ENCODE assay signal across 1 cellular context in the genomic region with DNA sequence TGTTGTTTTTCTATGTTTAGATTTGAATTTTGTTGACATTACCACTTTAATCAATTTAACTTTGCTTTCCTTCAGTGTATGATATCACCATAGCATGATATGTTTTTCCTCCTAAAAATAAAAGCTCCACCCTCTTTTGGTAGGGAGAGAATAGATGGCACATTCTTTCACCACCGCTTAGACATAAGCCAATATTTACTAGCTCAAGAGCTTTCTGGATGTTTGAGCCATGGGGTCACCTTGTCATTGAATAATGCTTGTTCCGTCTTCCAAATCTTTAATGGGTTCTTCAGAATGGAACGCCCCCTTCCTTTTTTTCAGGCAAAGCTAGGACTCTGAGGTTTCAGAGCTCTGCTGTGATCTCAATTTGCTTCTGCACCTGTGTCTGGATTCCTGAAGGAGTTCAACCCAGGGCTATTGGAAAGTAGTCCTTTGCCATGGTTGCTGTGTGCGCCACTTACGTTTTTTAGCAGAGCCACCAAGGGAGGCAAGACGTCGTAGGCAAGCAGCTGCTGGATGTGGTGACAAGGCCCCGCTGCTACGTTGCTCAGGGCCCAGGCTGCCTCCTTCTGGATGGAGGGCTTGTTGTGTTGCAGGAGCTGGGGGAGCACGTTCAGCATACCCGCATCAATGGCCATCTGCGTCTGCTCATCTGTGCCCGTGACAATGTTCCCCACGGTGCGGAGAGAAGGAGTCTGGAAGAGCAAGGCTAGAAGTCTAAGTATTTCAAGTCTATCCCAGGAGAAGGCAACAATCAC.
TF ChIP-seq lines count a peak whose summit lies in the region.

No MANE protein-coding gene starts in this region.

TF ChIP-seq in GM23338, 12 proteins besides CTCF, POLR2A, EP300 and RAD21 (continued from another document):
- TF ChIP-seq, protein P1, sequence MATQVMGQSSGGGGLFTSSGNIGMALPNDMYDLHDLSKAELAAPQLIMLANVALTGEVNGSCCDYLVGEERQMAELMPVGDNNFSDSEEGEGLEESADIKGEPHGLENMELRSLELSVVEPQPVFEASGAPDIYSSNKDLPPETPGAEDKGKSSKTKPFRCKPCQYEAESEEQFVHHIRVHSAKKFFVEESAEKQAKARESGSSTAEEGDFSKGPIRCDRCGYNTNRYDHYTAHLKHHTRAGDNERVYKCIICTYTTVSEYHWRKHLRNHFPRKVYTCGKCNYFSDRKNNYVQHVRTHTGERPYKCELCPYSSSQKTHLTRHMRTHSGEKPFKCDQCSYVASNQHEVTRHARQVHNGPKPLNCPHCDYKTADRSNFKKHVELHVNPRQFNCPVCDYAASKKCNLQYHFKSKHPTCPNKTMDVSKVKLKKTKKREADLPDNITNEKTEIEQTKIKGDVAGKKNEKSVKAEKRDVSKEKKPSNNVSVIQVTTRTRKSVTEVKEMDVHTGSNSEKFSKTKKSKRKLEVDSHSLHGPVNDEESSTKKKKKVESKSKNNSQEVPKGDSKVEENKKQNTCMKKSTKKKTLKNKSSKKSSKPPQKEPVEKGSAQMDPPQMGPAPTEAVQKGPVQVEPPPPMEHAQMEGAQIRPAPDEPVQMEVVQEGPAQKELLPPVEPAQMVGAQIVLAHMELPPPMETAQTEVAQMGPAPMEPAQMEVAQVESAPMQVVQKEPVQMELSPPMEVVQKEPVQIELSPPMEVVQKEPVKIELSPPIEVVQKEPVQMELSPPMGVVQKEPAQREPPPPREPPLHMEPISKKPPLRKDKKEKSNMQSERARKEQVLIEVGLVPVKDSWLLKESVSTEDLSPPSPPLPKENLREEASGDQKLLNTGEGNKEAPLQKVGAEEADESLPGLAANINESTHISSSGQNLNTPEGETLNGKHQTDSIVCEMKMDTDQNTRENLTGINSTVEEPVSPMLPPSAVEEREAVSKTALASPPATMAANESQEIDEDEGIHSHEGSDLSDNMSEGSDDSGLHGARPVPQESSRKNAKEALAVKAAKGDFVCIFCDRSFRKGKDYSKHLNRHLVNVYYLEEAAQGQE (IDR thresholded peaks at IDR 0.05; ENCODE audit: unreplicated experiment), result no peak
- TF ChIP-seq POLR2AphosphoS5 (IDR thresholded peaks at IDR 0.05; ENCODE audit: low read depth) (no peak), ZNF331 (CRISPR knock-in tag; IDR thresholded peaks at IDR 0.05; ENCODE audit: low read depth) (no peak), NANOG (IDR thresholded peaks at IDR 0.05; ENCODE audit: borderline replicate concordance) (no peak), EZH2phosphoT487 (IDR thresholded peaks at IDR 0.05; ENCODE audit: unreplicated experiment) (no peak), JUNB (IDR thresholded peaks at IDR 0.05; ENCODE audit: unreplicated experiment) (no peak), CREB1 (CRISPR knock-in tag; IDR thresholded peaks at IDR 0.05; ENCODE audit: low read depth) (no peak), ZNF114 (CRISPR knock-in tag; IDR thresholded peaks at IDR 0.05) (no peak), STAT1 (IDR thresholded peaks at IDR 0.05; ENCODE audit: unreplicated experiment) (no peak), EZH2 (IDR thresholded peaks at IDR 0.05; ENCODE audit: low read depth, unreplicated experiment) (no peak)
- TF ChIP-seq, protein P2, sequence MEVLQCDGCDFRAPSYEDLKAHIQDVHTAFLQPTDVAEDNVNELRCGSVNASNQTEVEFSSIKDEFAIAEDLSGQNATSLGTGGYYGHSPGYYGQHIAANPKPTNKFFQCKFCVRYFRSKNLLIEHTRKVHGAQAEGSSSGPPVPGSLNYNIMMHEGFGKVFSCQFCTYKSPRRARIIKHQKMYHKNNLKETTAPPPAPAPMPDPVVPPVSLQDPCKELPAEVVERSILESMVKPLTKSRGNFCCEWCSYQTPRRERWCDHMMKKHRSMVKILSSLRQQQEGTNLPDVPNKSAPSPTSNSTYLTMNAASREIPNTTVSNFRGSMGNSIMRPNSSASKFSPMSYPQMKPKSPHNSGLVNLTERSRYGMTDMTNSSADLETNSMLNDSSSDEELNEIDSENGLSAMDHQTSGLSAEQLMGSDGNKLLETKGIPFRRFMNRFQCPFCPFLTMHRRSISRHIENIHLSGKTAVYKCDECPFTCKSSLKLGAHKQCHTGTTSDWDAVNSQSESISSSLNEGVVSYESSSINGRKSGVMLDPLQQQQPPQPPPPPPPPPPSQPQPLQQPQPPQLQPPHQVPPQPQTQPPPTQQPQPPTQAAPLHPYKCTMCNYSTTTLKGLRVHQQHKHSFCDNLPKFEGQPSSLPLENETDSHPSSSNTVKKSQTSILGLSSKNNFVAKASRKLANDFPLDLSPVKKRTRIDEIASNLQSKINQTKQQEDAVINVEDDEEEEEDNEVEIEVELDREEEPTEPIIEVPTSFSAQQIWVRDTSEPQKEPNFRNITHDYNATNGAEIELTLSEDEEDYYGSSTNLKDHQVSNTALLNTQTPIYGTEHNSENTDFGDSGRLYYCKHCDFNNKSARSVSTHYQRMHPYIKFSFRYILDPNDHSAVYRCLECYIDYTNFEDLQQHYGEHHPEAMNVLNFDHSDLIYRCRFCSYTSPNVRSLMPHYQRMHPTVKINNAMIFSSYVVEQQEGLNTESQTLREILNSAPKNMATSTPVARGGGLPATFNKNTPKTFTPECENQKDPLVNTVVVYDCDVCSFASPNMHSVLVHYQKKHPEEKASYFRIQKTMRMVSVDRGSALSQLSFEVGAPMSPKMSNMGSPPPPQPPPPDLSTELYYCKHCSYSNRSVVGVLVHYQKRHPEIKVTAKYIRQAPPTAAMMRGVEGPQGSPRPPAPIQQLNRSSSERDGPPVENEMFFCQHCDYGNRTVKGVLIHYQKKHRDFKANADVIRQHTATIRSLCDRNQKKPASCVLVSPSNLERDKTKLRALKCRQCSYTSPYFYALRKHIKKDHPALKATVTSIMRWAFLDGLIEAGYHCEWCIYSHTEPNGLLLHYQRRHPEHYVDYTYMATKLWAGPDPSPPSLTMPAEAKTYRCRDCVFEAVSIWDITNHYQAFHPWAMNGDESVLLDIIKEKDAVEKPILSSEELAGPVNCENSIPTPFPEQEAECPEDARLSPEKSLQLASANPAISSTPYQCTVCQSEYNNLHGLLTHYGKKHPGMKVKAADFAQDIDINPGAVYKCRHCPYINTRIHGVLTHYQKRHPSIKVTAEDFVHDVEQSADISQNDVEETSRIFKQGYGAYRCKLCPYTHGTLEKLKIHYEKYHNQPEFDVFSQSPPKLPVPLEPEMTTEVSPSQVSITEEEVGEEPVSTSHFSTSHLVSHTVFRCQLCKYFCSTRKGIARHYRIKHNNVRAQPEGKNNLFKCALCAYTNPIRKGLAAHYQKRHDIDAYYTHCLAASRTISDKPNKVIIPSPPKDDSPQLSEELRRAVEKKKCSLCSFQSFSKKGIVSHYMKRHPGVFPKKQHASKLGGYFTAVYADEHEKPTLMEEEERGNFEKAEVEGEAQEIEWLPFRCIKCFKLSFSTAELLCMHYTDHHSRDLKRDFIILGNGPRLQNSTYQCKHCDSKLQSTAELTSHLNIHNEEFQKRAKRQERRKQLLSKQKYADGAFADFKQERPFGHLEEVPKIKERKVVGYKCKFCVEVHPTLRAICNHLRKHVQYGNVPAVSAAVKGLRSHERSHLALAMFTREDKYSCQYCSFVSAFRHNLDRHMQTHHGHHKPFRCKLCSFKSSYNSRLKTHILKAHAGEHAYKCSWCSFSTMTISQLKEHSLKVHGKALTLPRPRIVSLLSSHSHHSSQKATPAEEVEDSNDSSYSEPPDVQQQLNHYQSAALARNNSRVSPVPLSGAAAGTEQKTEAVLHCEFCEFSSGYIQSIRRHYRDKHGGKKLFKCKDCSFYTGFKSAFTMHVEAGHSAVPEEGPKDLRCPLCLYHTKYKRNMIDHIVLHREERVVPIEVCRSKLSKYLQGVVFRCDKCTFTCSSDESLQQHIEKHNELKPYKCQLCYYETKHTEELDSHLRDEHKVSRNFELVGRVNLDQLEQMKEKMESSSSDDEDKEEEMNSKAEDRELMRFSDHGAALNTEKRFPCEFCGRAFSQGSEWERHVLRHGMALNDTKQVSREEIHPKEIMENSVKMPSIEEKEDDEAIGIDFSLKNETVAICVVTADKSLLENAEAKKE (CRISPR knock-in tag; IDR thresholded peaks at IDR 0.05), result no peak
